2 cellular contexts compared by ENCODE assay signal in the genomic region with DNA sequence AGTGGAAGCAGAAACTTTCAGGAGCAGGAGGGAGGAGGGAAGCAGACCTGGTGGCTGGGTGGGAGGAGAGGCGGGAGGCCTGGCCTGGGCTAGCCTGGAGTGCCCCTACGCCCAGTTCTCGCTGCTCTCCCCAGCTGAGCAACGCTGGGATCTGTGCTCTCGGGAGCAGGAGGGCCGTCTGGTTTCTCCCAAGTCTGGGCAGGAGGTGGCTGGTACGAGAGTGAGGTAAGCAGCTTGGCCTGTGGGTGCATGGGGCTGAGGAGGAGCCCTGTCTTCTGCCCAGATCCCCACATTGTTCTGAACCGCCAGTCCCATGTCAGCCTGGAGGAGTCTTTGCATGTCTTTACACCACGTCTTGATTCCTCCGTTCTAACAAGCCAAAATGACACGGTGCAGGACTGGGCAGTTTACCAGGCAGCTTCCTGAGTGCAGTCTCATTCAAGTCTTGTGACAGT.
TF ChIP-seq lines count a peak whose summit lies in the region.

No MANE protein-coding gene starts in this region.

TF ChIP-seq in IMR-90, 13 proteins besides CTCF, POLR2A, EP300 and RAD21:
- no peak for TF ChIP-seq ELK1 (IDR thresholded peaks at IDR 0.05; ENCODE audit: borderline replicate concordance, low read depth, low read length)
- TF ChIP-seq MAFK (IDR thresholded peaks at IDR 0.05; ENCODE audit: low read depth, low read length): no peak
- TF ChIP-seq MAZ (IDR thresholded peaks at IDR 0.05; ENCODE audit: borderline replicate concordance, low read depth, low read length): no peak
- no peak for TF ChIP-seq USF2 (IDR thresholded peaks at IDR 0.05; ENCODE audit: low read depth, low read length)
- no peak for TF ChIP-seq CEBPB (IDR thresholded peaks at IDR 0.05; ENCODE audit: low read depth, low read length)
- no peak for TF ChIP-seq SMC3 (IDR thresholded peaks at IDR 0.05; ENCODE audit: low read depth, low read length)
- no peak for TF ChIP-seq RFX5 (IDR thresholded peaks at IDR 0.05; ENCODE audit: low read depth, low read length)
- TF ChIP-seq NFE2L2 (IDR thresholded peaks at IDR 0.05; ENCODE audit: low read depth, low read length): no peak
- TF ChIP-seq RCOR1 (IDR thresholded peaks at IDR 0.05; ENCODE audit: insufficient replicate concordance, low read length): no peak
- TF ChIP-seq CHD1 (IDR thresholded peaks at IDR 0.05; ENCODE audit: low read depth, low read length): no peak
- no peak for TF ChIP-seq BHLHE40 (IDR thresholded peaks at IDR 0.05; ENCODE audit: low read depth, low read length)
- TF ChIP-seq MXI1 (IDR thresholded peaks at IDR 0.05; ENCODE audit: borderline replicate concordance, low read depth, low read length): no peak

TF ChIP-seq in H1, 55 proteins besides CTCF, POLR2A, EP300 and RAD21:
- TF ChIP-seq RXRA (IDR thresholded peaks at IDR 0.05; ENCODE audit: insufficient read depth, low read depth, low read length): no peak
- no peak for TF ChIP-seq KDM5A (IDR thresholded peaks at IDR 0.05; ENCODE audit: low read length)
- TF ChIP-seq HDAC2 (IDR thresholded peaks at IDR 0.05; ENCODE audit: borderline replicate concordance in 1 of 2, low read depth in 2 of 2, low read length in 2 of 2): no peak
- no peak for TF ChIP-seq SP2 (IDR thresholded peaks at IDR 0.05; ENCODE audit: low read length)
- no peak for TF ChIP-seq USF2 (IDR thresholded peaks at IDR 0.05; ENCODE audit: low read length)
- no peak for TF ChIP-seq SAP30 (IDR thresholded peaks at IDR 0.05; ENCODE audit: insufficient read depth, insufficient replicate concordance, low read length)
- TF ChIP-seq KDM1A (IDR thresholded peaks at IDR 0.05; ENCODE audit: borderline replicate concordance, low read length): no peak
- TF ChIP-seq TAF7 (optimal IDR thresholded peaks at IDR 0.05; ENCODE audit: borderline replicate concordance, low read depth, low read length): no peak
TF ChIP-seq in H1: peak in this region for 0.
